23 cellular contexts compared by ENCODE assay signal in genomic region chr17:65279456-65279855, GRCh38.
A peak's percentile ranks its signal among the peaks of the same experiment; 100 is the strongest.
DNase-seq lines count a peak whose midpoint lies in the region; ATAC-seq, FAIRE-seq and TF ChIP-seq lines count a peak whose summit lies in the region.
"Had no signal": no experiment of that assay in that cellular context is flagged by ENCODE, and none has a peak within 500 bp of the region (broad histone marks: within the 10 kb centered on the region; RNA-seq: fewer than 3 reads in every experiment).

No MANE protein-coding gene starts in this region.

- no peak for ATAC-seq in sciatic nerve

- DNase-seq in NCI-H146 (lab: John Stamatoyannopoulos, UW) (peak; percentile 34), NCI-H146 treated with DMSO at 0.1 percent for 48 hours (lab: John Stamatoyannopoulos, UW; ENCODE audit: unreplicated experiment) (no peak), HTR-8/SVneo (ENCODE audit: insufficient read length, low spot score) (no peak), islet precursor cell (peak; percentile 47), sciatic nerve (ENCODE audit: low spot score) (peak; percentile 22), GM20000 (ENCODE audit: low spot score) (no peak), NCI-H1436 (lab: John Stamatoyannopoulos, UW) (no peak)
- DNase-seq: 8988T; ACHN; AML-193; BE2C; CD4-positive, alpha-beta T cell; CD8-positive, alpha-beta memory T cell; DMS153; DMS79 treated with DMSO at 0.1 percent for 48 hours; GF-D8; GOT3; HCEC 1CT had no signal

- FAIRE-seq in HTR-8/SVneo (lab: Jason Lieb, UNC) = peak; percentile 36
- FAIRE-seq: A549, D721Med, GM12891, GM18507, H54 had no signal

- intact Hi-C loops in sciatic nerve (cut with DNase I) = no loop called here

- TF ChIP-seq CTCF in GM20000 (IDR thresholded peaks at IDR 0.05; ENCODE audit: extremely low read depth, missing control alignments) = no peak

Comparison
In these comparisons a context has a peak if more than half of its experiments do, and no peak if none do; other contexts are left out.
1. DNase-seq: peak in NCI-H146 (single experiment), islet precursor cell (single experiment) and sciatic nerve (single experiment); none in NCI-H146 treated with DMSO at 0.1 percent for 48 hours (single experiment), HTR-8/SVneo (single experiment), GM20000 (single experiment) and NCI-H1436 (single experiment).